Comparison of ENCODE assay signal across 4 cellular contexts in genomic region chr3:127855246-127855645, GRCh38. TPM values are rescaled to one million over a fixed set of nuclear protein-coding genes. Genes with fewer than 3 reads are reported as not detected.
"Had no signal": no experiment of that assay in that cellular context is flagged by ENCODE, and none has a peak within 500 bp of the region (broad histone marks: within the 10 kb centered on the region; RNA-seq: fewer than 3 reads in every experiment).

No MANE protein-coding gene starts in this region.

- ATAC-seq: GM12878 had no signal

- H3K4me3 ChIP-seq: GM12878 had no signal

- DNase-seq: GDM1, GF-D8 had no signal

RNA-seq across cellular contexts. Expression of gene MGLL, which starts 32.9 kb away (rescaled TPM):
- total RNA-seq: G401 had no signal

RNA-seq across cellular contexts. Expression of gene KBTBD12, which starts 59.8 kb away (rescaled TPM):
- total RNA-seq: G401, GM12878 had no signal
